27 cellular contexts compared by ENCODE assay signal in the genomic region with DNA sequence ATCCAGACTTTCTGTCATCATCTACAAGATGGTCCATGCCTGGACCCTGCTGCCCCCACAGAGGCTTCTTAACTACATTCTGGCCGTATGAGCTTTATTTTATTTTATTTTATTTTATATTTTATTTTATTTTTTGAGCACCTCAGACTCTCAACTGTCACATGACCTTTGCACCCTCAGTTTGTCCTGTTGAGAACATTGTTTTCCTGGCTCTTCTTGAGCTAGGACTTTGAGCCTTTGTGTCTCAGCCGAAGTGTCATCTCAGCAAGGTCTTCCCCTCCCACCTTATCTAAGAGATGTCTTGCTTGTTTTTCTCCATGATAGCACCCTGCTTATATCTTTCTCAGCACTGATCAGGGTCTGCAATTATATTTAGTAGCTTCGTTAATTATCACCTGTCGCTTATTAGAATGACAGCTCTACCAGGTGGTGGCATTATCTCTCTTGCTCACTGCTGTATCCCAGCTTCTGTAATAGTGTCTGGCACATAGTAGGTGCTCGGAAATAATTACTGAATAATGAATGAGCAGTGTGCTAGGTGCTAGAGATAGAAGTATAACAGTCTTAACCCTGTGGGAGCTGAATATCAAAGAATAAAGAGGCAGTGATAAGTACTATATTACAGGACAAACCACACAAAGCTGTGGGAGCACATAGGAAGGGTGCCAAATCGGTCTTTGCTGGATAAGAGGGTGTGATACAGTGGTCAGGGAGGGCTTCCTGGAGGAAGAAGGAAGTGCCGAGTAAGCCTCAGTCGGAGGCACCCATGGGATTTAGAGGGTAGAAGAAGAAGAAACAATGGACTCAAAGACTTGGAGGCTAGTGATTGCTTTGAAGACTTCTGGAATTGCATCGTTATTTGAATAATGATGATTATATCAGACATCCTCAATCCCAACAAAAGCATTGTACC.
"Had no signal": no experiment of that assay in that cellular context is flagged by ENCODE, and none has a peak within 500 bp of the region (broad histone marks: within the 10 kb centered on the region; RNA-seq: fewer than 3 reads in every experiment).

No MANE protein-coding gene starts in this region.

- H3K27me3 Mint-ChIP-seq: T-helper 17 cell had no signal

- H3K4me3 ChIP-seq: body of pancreas, cardiac muscle cell, gastroesophageal sphincter, left ventricle myocardium inferior, pancreas, psoas muscle, right atrium auricular region, stomach, suprapubic skin, transverse colon had no signal

- H3K36me3 ChIP-seq: cardiac muscle cell, neutrophil, pancreas, right atrium auricular region, suprapubic skin, transverse colon had no signal

- H3K9me3 ChIP-seq: body of pancreas, gastroesophageal sphincter, left ventricle myocardium inferior, neutrophil, pancreas, psoas muscle, right atrium auricular region, stomach, suprapubic skin, transverse colon had no signal

- DNase-seq: activated CD4-positive, alpha-beta T cell treated with anti-CD3 and anti-CD28 coated beads, Interleukin-2, amount 50 U/mL, for 1 hour; activated CD4-positive, CD25-positive, alpha-beta regulatory T cell treated with anti-CD3 and anti-CD28 coated beads, Interleukin-2, amount 50 U/mL, for 72 hours; activated CD8-positive, alpha-beta T cell treated with anti-CD3 and anti-CD28 coated beads, Interleukin-2, amount 10 ng/mL, durations not matched to agents 7 days and 5 days; activated naive CD4-positive, alpha-beta T cell treated with Interleukin-2 at 50 U/mL for 16 hours; activated T-cell treated with anti-CD3 and anti-CD28 coated beads, Interleukin-2, amount 50 U/mL, for 4 hours; anterior cingulate cortex; body of pancreas; cortex of kidney; head of caudate nucleus; hypothalamus; left ventricle myocardium inferior; midbrain; natural killer cell; pancreas; psoas muscle; stimulated activated CD4-positive, alpha-beta T cell treated with anti-CD3 and anti-CD28 coated beads, Interleukin-4, amount 100 ng/mL, for 4 hours; stomach; T-helper 17 cell; transverse colon had no signal

- H3K27ac ChIP-seq: body of pancreas, cardiac muscle cell, epithelial cell of prostate, gastroesophageal sphincter, left ventricle myocardium inferior, neutrophil, pancreas, psoas muscle, right atrium auricular region, stomach, suprapubic skin, transverse colon, VCaP had no signal

- H3K27me3 ChIP-seq: body of pancreas, cardiac muscle cell, gastroesophageal sphincter, neutrophil, pancreas, right atrium auricular region, stomach, suprapubic skin, transverse colon had no signal

- FAIRE-seq: pancreas, urothelium cell line had no signal

- H3K27ac Mint-ChIP-seq: activated CD8-positive, alpha-beta T cell treated with anti-CD3 and anti-CD28 coated beads, Interleukin-2, amount 10 ng/mL, durations not matched to agents 7 days and 5 days; T-helper 17 cell had no signal

- ATAC-seq: activated CD8-positive, alpha-beta T cell treated with anti-CD3 and anti-CD28 coated beads, Interleukin-2, amount 10 ng/mL, durations not matched to agents 7 days and 5 days; activated T-cell treated with anti-CD3 and anti-CD28 coated beads, Interleukin-2, amount 50 U/mL, for 4 hours; body of pancreas; gastroesophageal sphincter; natural killer cell; pancreas; psoas muscle; T-helper 17 cell had no signal

- H3K4me3 Mint-ChIP-seq: activated CD8-positive, alpha-beta T cell treated with anti-CD3 and anti-CD28 coated beads, Interleukin-2, amount 10 ng/mL, durations not matched to agents 7 days and 5 days; activated T-cell treated with anti-CD3 and anti-CD28 coated beads, Interleukin-2, amount 50 U/mL, for 4 hours; natural killer cell; T-helper 17 cell had no signal

- H3K4me1 ChIP-seq: body of pancreas, pancreas, psoas muscle, right atrium auricular region, suprapubic skin, transverse colon had no signal

- H3K9me3 Mint-ChIP-seq: activated T-cell treated with anti-CD3 and anti-CD28 coated beads, Interleukin-2, amount 50 U/mL, for 4 hours; natural killer cell had no signal
